ENCODE assay signal across 10 cellular contexts in genomic region chr1:198638441-198638840, GRCh38. TPM values are rescaled to one million over a fixed set of nuclear protein-coding genes. Genes with fewer than 3 reads are reported as not detected.
DNase-seq lines count a peak whose midpoint lies in the region; ATAC-seq and TF ChIP-seq lines count a peak whose summit lies in the region.
"Had no signal": no experiment of that assay in that cellular context is flagged by ENCODE, and none has a peak within 500 bp of the region (broad histone marks: within the 10 kb centered on the region; RNA-seq: fewer than 3 reads in every experiment).

No MANE protein-coding gene starts in this region.

- ATAC-seq in activated CD8-positive, alpha-beta memory T cell treated with anti-CD3 and anti-CD28 coated beads, Interleukin-2, amount 10 ng/mL, durations not matched to agents 7 days and 5 days: peak; percentile 0
- peak; percentile 14 for ATAC-seq in HG02870 (IDR thresholded peaks at IDR 0.05; ENCODE audit: unreplicated experiment)
- peak; percentile 2 for ATAC-seq in activated B cell treated with CpG ODN at 0.5 μM for 24 hours (ENCODE audit: low read depth)
- ATAC-seq in stimulated activated naive CD8-positive, alpha-beta T cell treated with anti-CD3 and anti-CD28 coated beads, Interleukin-15, amount 100 ng/mL, for 72 hours: no peak

- H3K4me3 Mint-ChIP-seq in activated CD8-positive, alpha-beta memory T cell treated with anti-CD3 and anti-CD28 coated beads, Interleukin-2, amount 10 ng/mL, durations not matched to agents 7 days and 5 days: peak overlapping the region; percentile 91
- peak overlapping the region; percentile 87 for H3K4me3 Mint-ChIP-seq in activated B cell treated with CpG ODN at 0.5 μM for 24 hours
- peak overlapping the region; percentile 72 to 96 for H3K4me3 Mint-ChIP-seq in stimulated activated naive CD8-positive, alpha-beta T cell treated with anti-CD3 and anti-CD28 coated beads, Interleukin-15, amount 100 ng/mL, for 72 hours

- no peaks in the 10 kb centered on the region for H3K27me3 Mint-ChIP-seq in activated CD8-positive, alpha-beta memory T cell treated with anti-CD3 and anti-CD28 coated beads, Interleukin-2, amount 10 ng/mL, durations not matched to agents 7 days and 5 days
- H3K27me3 Mint-ChIP-seq in activated B cell treated with CpG ODN at 0.5 μM for 24 hours: no peaks in the 10 kb centered on the region
- no peaks in the 10 kb centered on the region for H3K27me3 Mint-ChIP-seq in stimulated activated naive CD8-positive, alpha-beta T cell treated with anti-CD3 and anti-CD28 coated beads, Interleukin-15, amount 100 ng/mL, for 72 hours

- no peak for DNase-seq in activated CD8-positive, alpha-beta memory T cell treated with anti-CD3 and anti-CD28 coated beads, Interleukin-2, amount 10 ng/mL, durations not matched to agents 7 days and 5 days
- no peak for DNase-seq in activated CD8-positive, alpha-beta memory T cell treated with anti-CD3 and anti-CD28 coated beads for 24 hours
- DNase-seq in activated B cell treated with CpG ODN at 0.5 μM for 24 hours (no peak), DMS53 (lab: John Stamatoyannopoulos, UW) (no peak), NCI-H1436 (lab: John Stamatoyannopoulos, UW) (no peak), NK-92 (lab: John Stamatoyannopoulos, UW; ENCODE audit: unreplicated experiment) (no peak)
- no peak for DNase-seq in stimulated activated naive CD8-positive, alpha-beta T cell treated with anti-CD3 and anti-CD28 coated beads, Interleukin-15, amount 100 ng/mL, for 72 hours
- DNase-seq: aorta, MG63 had no signal

- H3K27ac Mint-ChIP-seq in activated CD8-positive, alpha-beta memory T cell treated with anti-CD3 and anti-CD28 coated beads, Interleukin-2, amount 10 ng/mL, durations not matched to agents 7 days and 5 days: peak overlapping the region; percentile 94
- peak overlapping the region; percentile 95 for H3K27ac Mint-ChIP-seq in activated B cell treated with CpG ODN at 0.5 μM for 24 hours
- peak overlapping the region; percentile 97 to 99 for H3K27ac Mint-ChIP-seq in stimulated activated naive CD8-positive, alpha-beta T cell treated with anti-CD3 and anti-CD28 coated beads, Interleukin-15, amount 100 ng/mL, for 72 hours

- TF ChIP-seq CTCF in activated B cell treated with CpG ODN at 0.5 μM for 24 hours (IDR thresholded peaks at IDR 0.05): no peak

- CTCF ChIA-PET in activated CD8-positive, alpha-beta memory T cell treated with anti-CD3 and anti-CD28 coated beads, Interleukin-2, amount 10 ng/mL, durations not matched to agents 7 days and 5 days (lab: Charles Lee): interaction anchor here (0.6 to 11.1 kb wide), 5 partner anchors 16 to 1984 kb away, joined by 3 to 100 read pairs (median 3); no protein-coding TSS in a partner anchor
- CTCF ChIA-PET in activated B cell treated with CpG ODN at 0.5 μM for 24 hours (lab: Charles Lee): interaction anchor here (1.3 to 4.7 kb wide), 3 partner anchors 16 to 43 kb away, joined by 3 to 46 read pairs (median 4); no protein-coding TSS in a partner anchor

- intact Hi-C loops in activated B cell treated with CpG ODN at 0.5 μM for 24 hours (cut with micrococcal nuclease): loop anchor here (1.0 kb wide), 3 partner anchors 9 to 480 kb away; no protein-coding TSS in a partner anchor

- POLR2A ChIA-PET in activated B cell treated with CpG ODN at 0.5 μM for 24 hours (lab: Charles Lee): interaction anchor here (1.0 to 11.9 kb wide), 18 partner anchors 11 to 126 kb away, joined by 3 to 307 read pairs (median 7); no protein-coding TSS in a partner anchor

- H3K4me1 Mint-ChIP-seq in activated CD8-positive, alpha-beta memory T cell treated with anti-CD3 and anti-CD28 coated beads, Interleukin-2, amount 10 ng/mL, durations not matched to agents 7 days and 5 days: peaks cover 53% of the 10 kb centered on the region
- H3K4me1 Mint-ChIP-seq in activated B cell treated with CpG ODN at 0.5 μM for 24 hours: peaks cover 68% of the 10 kb centered on the region
- H3K4me1 Mint-ChIP-seq in stimulated activated naive CD8-positive, alpha-beta T cell treated with anti-CD3 and anti-CD28 coated beads, Interleukin-15, amount 100 ng/mL, for 72 hours: peaks cover 48% of the 10 kb centered on the region

- H3K9me3 Mint-ChIP-seq in activated CD8-positive, alpha-beta memory T cell treated with anti-CD3 and anti-CD28 coated beads, Interleukin-2, amount 10 ng/mL, durations not matched to agents 7 days and 5 days (ENCODE audit: low read depth): peaks cover 2% of the 10 kb centered on the region
- no peaks in the 10 kb centered on the region for H3K9me3 Mint-ChIP-seq in activated B cell treated with CpG ODN at 0.5 μM for 24 hours
- peaks cover 0 to 11% of the 10 kb centered on the region in 2 donors for H3K9me3 Mint-ChIP-seq in stimulated activated naive CD8-positive, alpha-beta T cell treated with anti-CD3 and anti-CD28 coated beads, Interleukin-15, amount 100 ng/mL, for 72 hours

- H3K36me3 Mint-ChIP-seq in activated CD8-positive, alpha-beta memory T cell treated with anti-CD3 and anti-CD28 coated beads, Interleukin-2, amount 10 ng/mL, durations not matched to agents 7 days and 5 days: peaks cover 45% of the 10 kb centered on the region
- H3K36me3 Mint-ChIP-seq in activated B cell treated with CpG ODN at 0.5 μM for 24 hours (ENCODE audit: low read depth): peaks cover 28% of the 10 kb centered on the region

RNA-seq across cellular contexts. Expression of gene PTPRC, which starts 0.4 kb away (rescaled TPM):
- 100 to 1,000 TPM; 556 to 674 TPM for total RNA-seq in activated CD8-positive, alpha-beta memory T cell treated with anti-CD3 and anti-CD28 coated beads, Interleukin-2, amount 10 ng/mL, durations not matched to agents 7 days and 5 days
- 426 and 506 TPM in 2 replicates for total RNA-seq in activated B cell treated with CpG ODN at 0.5 μM for 24 hours
